15 cellular contexts compared by ENCODE assay signal in genomic region chr12:67624355-67624754, GRCh38.
"Had no signal": no experiment of that assay in that cellular context is flagged by ENCODE, and none has a peak within 500 bp of the region (broad histone marks: within the 10 kb centered on the region; RNA-seq: fewer than 3 reads in every experiment).

No MANE protein-coding gene starts in this region.

- H3K27ac Mint-ChIP-seq: activated CD4-positive, alpha-beta T cell treated with anti-CD3 and anti-CD28 coated beads for 36 hours; activated naive CD8-positive, alpha-beta T cell treated with anti-CD3 and anti-CD28 coated beads for 36 hours; activated T-helper 1 cell treated with anti-CD3 and anti-CD28 coated beads, Interleukin-12 subunit alpha, Interleukin-12 subunit beta, Interleukin-2, Interleukin-4 antibody, amounts not matched to agents 30 ng/mL and 10 ng/mL and 1 ng/mL, durations not matched to agents 14 hours and 24 hours and 36 hours; stimulated activated naive B cell treated with anti-CD40 and anti-IgM and Interleukin-4, amounts not matched to agents 10 μg/mL and 1 μg/mL and 100 μg/mL, for 72 hours had no signal

- H3K4me3 ChIP-seq: left ventricle myocardium inferior, thoracic aorta had no signal

- ATAC-seq: activated CD4-positive, alpha-beta T cell treated with anti-CD3 and anti-CD28 coated beads for 36 hours; stimulated activated naive B cell treated with anti-CD40 and anti-IgM and Interleukin-4, amounts not matched to agents 10 μg/mL and 1 μg/mL and 100 μg/mL, for 72 hours had no signal

- H3K36me3 ChIP-seq: left ventricle myocardium inferior, thoracic aorta had no signal

- H3K27me3 Mint-ChIP-seq: activated CD4-positive, alpha-beta T cell treated with anti-CD3 and anti-CD28 coated beads for 36 hours; activated naive CD8-positive, alpha-beta T cell treated with anti-CD3 and anti-CD28 coated beads for 36 hours; stimulated activated naive B cell treated with anti-CD40 and anti-IgM and Interleukin-4, amounts not matched to agents 10 μg/mL and 1 μg/mL and 100 μg/mL, for 72 hours had no signal

- H3K9me3 ChIP-seq: left ventricle myocardium inferior, thoracic aorta had no signal

- H3K27ac ChIP-seq: left ventricle myocardium inferior, thoracic aorta had no signal

- H3K4me3 Mint-ChIP-seq: activated CD4-positive, alpha-beta T cell treated with anti-CD3 and anti-CD28 coated beads for 36 hours; activated naive CD8-positive, alpha-beta T cell treated with anti-CD3 and anti-CD28 coated beads for 36 hours; activated T-helper 1 cell treated with anti-CD3 and anti-CD28 coated beads, Interleukin-12 subunit alpha, Interleukin-12 subunit beta, Interleukin-2, Interleukin-4 antibody, amounts not matched to agents 30 ng/mL and 10 ng/mL and 1 ng/mL, durations not matched to agents 14 hours and 24 hours and 36 hours; stimulated activated naive B cell treated with anti-CD40 and anti-IgM and Interleukin-4, amounts not matched to agents 10 μg/mL and 1 μg/mL and 100 μg/mL, for 72 hours had no signal

- DNase-seq: activated CD4-positive, alpha-beta T cell treated with anti-CD3 and anti-CD28 coated beads for 36 hours; activated CD4-positive, alpha-beta T cell treated with anti-CD3 and anti-CD28 coated beads, Interleukin-2, amount 50 U/mL, for 48 hours; activated naive CD8-positive, alpha-beta T cell treated with anti-CD3 and anti-CD28 coated beads for 36 hours; activated T-cell treated with anti-CD3 and anti-CD28 coated beads for 4 hours; amniotic stem cell; dermis blood vessel endothelial cell; effector memory CD4-positive, alpha-beta T cell; hypothalamus; left ventricle myocardium inferior; mammary epithelial cell; occipital lobe; posterior cingulate gyrus; stimulated activated naive B cell treated with anti-CD40 and anti-IgM and Interleukin-4, amounts not matched to agents 10 μg/mL and 1 μg/mL and 100 μg/mL, for 72 hours had no signal

- H3K4me1 ChIP-seq: left ventricle myocardium inferior had no signal
